1 cellular context compared by ENCODE assay signal in genomic region chr19:13865578-13866462, GRCh38.
TF ChIP-seq lines count a peak whose summit lies in the region.

No MANE protein-coding gene starts in this region.

TF ChIP-seq in K562, 482 proteins besides CTCF, POLR2A, EP300 and RAD21:
- TF ChIP-seq ILK (tag; IDR thresholded peaks at IDR 0.05; ENCODE audit: borderline replicate concordance, low read depth) (no peak), NCOA2 (IDR thresholded peaks at IDR 0.05; ENCODE audit: partially characterized antibody in 2 of 2) (no peak), SRSF7 (optimal IDR thresholded peaks at IDR 0.05; ENCODE audit: low read depth, low read length) (no peak), HIVEP1 (CRISPR knock-in tag; IDR thresholded peaks at IDR 0.05) (no peak), NKRF (IDR thresholded peaks at IDR 0.05; ENCODE audit: borderline replicate concordance) (no peak), SNAPC5 (CRISPR knock-in tag; IDR thresholded peaks at IDR 0.05) (no peak), CCNT2 (IDR thresholded peaks at IDR 0.05; ENCODE audit: borderline replicate concordance, extremely low read depth, insufficient read length, low read depth, low read length) (no peak), MTA1 (IDR thresholded peaks at IDR 0.05; ENCODE audit: borderline replicate concordance) (no peak), YY1 (IDR thresholded peaks at IDR 0.05; ENCODE audit: borderline replicate concordance in 1 of 3, control insufficient read depth in 1 of 3, extremely low read depth in 1 of 3, insufficient read depth in 3 of 3, insufficient read length in 1 of 3, insufficient replicate concordance in 2 of 3, low read depth in 1 of 3, low read length in 2 of 3) (peak in 1 of 3 experiments; percentile 19), PTRF (tag; IDR thresholded peaks at IDR 0.05) (no peak), E2F6 (IDR thresholded peaks at IDR 0.05; ENCODE audit: borderline replicate concordance in 1 of 2, extremely low read depth in 1 of 2, insufficient read depth in 1 of 2, insufficient read length in 1 of 2, low read depth in 1 of 2, low read length in 1 of 2, poor library complexity in 1 of 2, severe bottlenecking in 1 of 2) (peak in 1 of 2 experiments; percentile 4), NFYB (IDR thresholded peaks at IDR 0.05; ENCODE audit: extremely low read depth, insufficient read length) (no peak), SMARCA5 (IDR thresholded peaks at IDR 0.05) (no peak), ELF2 (CRISPR knock-in tag; IDR thresholded peaks at IDR 0.05) (no peak), ELK3 (CRISPR knock-in tag; IDR thresholded peaks at IDR 0.05) (no peak), ELF4 (CRISPR knock-in tag; IDR thresholded peaks at IDR 0.05) (no peak), E4F1 (CRISPR knock-in tag; IDR thresholded peaks at IDR 0.05; ENCODE audit: borderline replicate concordance) (no peak), MTA2 (IDR thresholded peaks at IDR 0.05; ENCODE audit: low read depth) (no peak), KLF10 (CRISPR knock-in tag; IDR thresholded peaks at IDR 0.05) (no peak), ETV6 (IDR thresholded peaks at IDR 0.05; ENCODE audit: borderline replicate concordance in 1 of 2, low read depth in 2 of 2, low read length in 1 of 2) (no peak), ETV6 (CRISPR knock-in tag; IDR thresholded peaks at IDR 0.05; ENCODE audit: borderline replicate concordance) (no peak), HES1 (IDR thresholded peaks at IDR 0.05; ENCODE audit: low read depth) (no peak), PHF8 (IDR thresholded peaks at IDR 0.05; ENCODE audit: borderline replicate concordance, low read length) (peak; percentile 25; the same call in 1 of the 2 replicates), SAFB2 (IDR thresholded peaks at IDR 0.05; ENCODE audit: borderline replicate concordance, low read depth, low read length, severe bottlenecking) (no peak), ARID1B (IDR thresholded peaks at IDR 0.05) (no peak), PRDM10 (IDR thresholded peaks at IDR 0.05; ENCODE audit: partially characterized antibody) (no peak), ZNF347 (CRISPR knock-in tag; IDR thresholded peaks at IDR 0.05; ENCODE audit: low read depth) (no peak), FOXM1 (IDR thresholded peaks at IDR 0.05; ENCODE audit: low read depth) (no peak), FOXM1 (CRISPR knock-in tag; IDR thresholded peaks at IDR 0.05; ENCODE audit: low read depth) (no peak), ZNF740 (CRISPR knock-in tag; IDR thresholded peaks at IDR 0.05) (0 out of 2 replicates have a peak, but pooled peaks have one; percentile 45), ZNF740 (tag; IDR thresholded peaks at IDR 0.05) (no peak), STAT6 (CRISPR knock-in tag; IDR thresholded peaks at IDR 0.05) (no peak), KHSRP (IDR thresholded peaks at IDR 0.05) (no peak)
